ENCODE assay signal across 9 cellular contexts in genomic region chr1:160618763-160619274, GRCh38. TPM values are rescaled to one million over a fixed set of nuclear protein-coding genes. Genes with fewer than 3 reads are reported as not detected.
DNase-seq lines count a peak whose midpoint lies in the region; ATAC-seq, FAIRE-seq and TF ChIP-seq lines count a peak whose summit lies in the region.
"Had no signal": no experiment of that assay in that cellular context is flagged by ENCODE, and none has a peak within 500 bp of the region (broad histone marks: within the 10 kb centered on the region; RNA-seq: fewer than 3 reads in every experiment).

No MANE protein-coding gene starts in this region.

- intact Hi-C loops in CD8-positive, alpha-beta T cell (cut with DNase I, micrococcal nuclease) = loop anchor here (1.0 to 5.0 kb wide), 4 partner anchors 28 to 56 kb away; partner anchors contain the start of gene SLAMF1 (in 1 of the 2)
- intact Hi-C loops in kidney (cut with DNase I) = loop anchor here (10.0 kb wide), 1 partner anchor 194 kb away; no protein-coding TSS in a partner anchor

- peak in 3 of 7 experiments; percentile 39 to 43 (median 40) for DNase-seq in CD8-positive, alpha-beta T cell
- DNase-seq in HEK293T (ENCODE audit: extremely low spot score) (peak; percentile 44), WERI-Rb-1 (peak; percentile 16), kidney (no peak), C1 segment of cervical spinal cord (lab: John Stamatoyannopoulos, UW) (no peak), HTR-8/SVneo (ENCODE audit: insufficient read length, low spot score) (no peak)

- peak; percentile 77 for TF ChIP-seq CTCF in CD8-positive, alpha-beta T cell (IDR thresholded peaks at IDR 0.05)
- TF ChIP-seq CTCF in WERI-Rb-1 (IDR thresholded peaks at IDR 0.05; ENCODE audit: low read depth, low read length) (peak; percentile 76), kidney (IDR thresholded peaks at IDR 0.05; ENCODE audit: borderline replicate concordance, extremely low read depth, insufficient read depth) (peak; percentile 20)

- no peak overlapping the region for H3K27ac ChIP-seq in CD8-positive, alpha-beta T cell (ENCODE audit: low read depth, low read length)
- H3K27ac ChIP-seq in WERI-Rb-1 (no peak overlapping the region), kidney (ENCODE audit: low read depth in 2 of 2, low read length in 2 of 2) (no peak overlapping the region)

- CTCF ChIA-PET in CD8-positive, alpha-beta T cell (lab: Charles Lee) = interaction anchor here (0.7 to 4.8 kb wide), 27 partner anchors 8 to 347 kb away, joined by 3 to 59 read pairs (median 4); partner anchors contain the start of genes CD48 and SLAMF1
- CTCF ChIA-PET in HEK293T (lab: Yijun Ruan, JAX) = no interaction called here

- no peaks in the 10 kb centered on the region for H3K9me3 ChIP-seq in CD8-positive, alpha-beta T cell (ENCODE audit: low read length)
- H3K9me3 ChIP-seq in WERI-Rb-1 (ENCODE audit: severe bottlenecking) = peaks cover 6% of the 10 kb centered on the region
- no peaks in the 10 kb centered on the region for H3K9me3 ChIP-seq in kidney (ENCODE audit: control insufficient read depth in 1 of 2, low read length in 2 of 2)

- no peaks in the 10 kb centered on the region for H3K27me3 ChIP-seq in CD8-positive, alpha-beta T cell (ENCODE audit: insufficient read depth, low read length)
- H3K27me3 ChIP-seq in WERI-Rb-1 (ENCODE audit: insufficient read depth, low read depth, severe bottlenecking) = peaks cover 87% of the 10 kb centered on the region

- no peak overlapping the region for H3K4me3 Mint-ChIP-seq in CD8-positive, alpha-beta T cell

- FAIRE-seq in kidney (lab: Jason Lieb, UNC) (no peak), HTR-8/SVneo (lab: Jason Lieb, UNC) (no peak)
- FAIRE-seq: endometrium had no signal

- POLR2A ChIA-PET in CD8-positive, alpha-beta T cell (lab: Charles Lee) = interaction anchor here (1.0 to 1.9 kb wide), 5 partner anchors 19 to 63 kb away, joined by 3 to 7 read pairs (median 4); no protein-coding TSS in a partner anchor
- POLR2A ChIA-PET in HEK293T (lab: Yijun Ruan, JAX) = no interaction called here

- no peaks in the 10 kb centered on the region for H3K27me3 Mint-ChIP-seq in CD8-positive, alpha-beta T cell (ENCODE audit: low read depth)

- H3K4me1 Mint-ChIP-seq in CD8-positive, alpha-beta T cell (ENCODE audit: low read depth) = peaks cover 51% of the 10 kb centered on the region

- H3K4me1 ChIP-seq in CD8-positive, alpha-beta T cell (ENCODE audit: insufficient read depth, low read length) = peaks cover 13% of the 10 kb centered on the region
- no peaks in the 10 kb centered on the region for H3K4me1 ChIP-seq in kidney (ENCODE audit: control insufficient read depth in 1 of 2, insufficient read depth in 1 of 2, low read depth in 1 of 2, low read length in 2 of 2)

- H3K36me3 Mint-ChIP-seq in CD8-positive, alpha-beta T cell = peaks cover 54% of the 10 kb centered on the region

- H3K9ac ChIP-seq in kidney (ENCODE audit: low read length in 2 of 2) = no peak overlapping the region

- no peak overlapping the region for H3K4me3 ChIP-seq in CD8-positive, alpha-beta T cell (ENCODE audit: low read depth, low read length)
- no peak overlapping the region for H3K4me3 ChIP-seq in WERI-Rb-1 (ENCODE audit: low read depth, low read length)
- no peak overlapping the region for H3K4me3 ChIP-seq in kidney (ENCODE audit: low read length in 2 of 2)

- peak overlapping the region; percentile 49 for H3K27ac Mint-ChIP-seq in CD8-positive, alpha-beta T cell

- H3K9me3 Mint-ChIP-seq in CD8-positive, alpha-beta T cell = peaks cover 5% of the 10 kb centered on the region

- peak; percentile 69 for ATAC-seq in CD8-positive, alpha-beta T cell
- ATAC-seq in GM19395 (IDR thresholded peaks at IDR 0.05; ENCODE audit: unreplicated experiment) (no peak), GM21367 (IDR thresholded peaks at IDR 0.05; ENCODE audit: unreplicated experiment) (no peak)

- no peaks in the 10 kb centered on the region for H3K36me3 ChIP-seq in CD8-positive, alpha-beta T cell (ENCODE audit: insufficient read depth, low read length)
- H3K36me3 ChIP-seq in WERI-Rb-1 = no peaks in the 10 kb centered on the region
- no peaks in the 10 kb centered on the region for H3K36me3 ChIP-seq in kidney (ENCODE audit: control insufficient read depth in 1 of 2, insufficient read depth in 2 of 2, low read length in 2 of 2)

TF ChIP-seq in HEK293T, 16 proteins besides CTCF, POLR2A, EP300 and RAD21:
- TF ChIP-seq FOXM1 (IDR thresholded peaks at IDR 0.05; ENCODE audit: borderline replicate concordance) (no peak), ELF4 (IDR thresholded peaks at IDR 0.05) (no peak), ZNF384 (IDR thresholded peaks at IDR 0.05) (no peak), CTBP1 (IDR thresholded peaks at IDR 0.05; ENCODE audit: borderline replicate concordance) (no peak), HDGF (IDR thresholded peaks at IDR 0.05; ENCODE audit: borderline replicate concordance) (no peak), NFRKB (IDR thresholded peaks at IDR 0.05) (no peak), FOXA1 (IDR thresholded peaks at IDR 0.05) (no peak)
- TF ChIP-seq, protein P1, sequence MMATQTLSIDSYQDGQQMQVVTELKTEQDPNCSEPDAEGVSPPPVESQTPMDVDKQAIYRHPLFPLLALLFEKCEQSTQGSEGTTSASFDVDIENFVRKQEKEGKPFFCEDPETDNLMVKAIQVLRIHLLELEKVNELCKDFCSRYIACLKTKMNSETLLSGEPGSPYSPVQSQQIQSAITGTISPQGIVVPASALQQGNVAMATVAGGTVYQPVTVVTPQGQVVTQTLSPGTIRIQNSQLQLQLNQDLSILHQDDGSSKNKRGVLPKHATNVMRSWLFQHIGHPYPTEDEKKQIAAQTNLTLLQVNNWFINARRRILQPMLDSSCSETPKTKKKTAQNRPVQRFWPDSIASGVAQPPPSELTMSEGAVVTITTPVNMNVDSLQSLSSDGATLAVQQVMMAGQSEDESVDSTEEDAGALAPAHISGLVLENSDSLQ (IDR thresholded peaks at IDR 0.05) = no peak

RNA-seq across cellular contexts. Expression of gene SLAMF1, which starts 28.0 kb away (rescaled TPM):
- 10 to 100 TPM; 12.8 to 18.6 TPM for total RNA-seq in CD8-positive, alpha-beta T cell
- total RNA-seq in kidney = 3.3 TPM
- 0.13 TPM for polyA plus RNA-seq in kidney (ENCODE audit: insufficient read depth, low read depth, low replicate concordance)

RNA-seq across cellular contexts. Expression of gene CD84, which starts 39.5 kb away (rescaled TPM):
- total RNA-seq in CD8-positive, alpha-beta T cell = 10 to 100 TPM; 28.3 to 31.7 TPM
- total RNA-seq in kidney = 17.5 TPM
- 0.30 TPM for polyA plus RNA-seq in kidney (ENCODE audit: insufficient read depth, low read depth, low replicate concordance)

Comparison
In these comparisons a context has a peak if more than half of its experiments do, and no peak if none do; other contexts are left out.
1. DNase-seq: peak in HEK293T (single experiment) and WERI-Rb-1 (single experiment); none in kidney (single experiment), C1 segment of cervical spinal cord (0 of 14) and HTR-8/SVneo (single experiment).
2. CTCF ChIP-seq: peak in every context shown above with its lines; median percentile 77 in CD8-positive, alpha-beta T cell; 76 in WERI-Rb-1; 20 in kidney.